Comparison of ENCODE assay signal across 8 cellular contexts in genomic region chr6:108133594-108134179, GRCh38. TPM values are rescaled to one million over a fixed set of nuclear protein-coding genes. Genes with fewer than 3 reads are reported as not detected.
DNase-seq lines count a peak whose midpoint lies in the region; ATAC-seq and TF ChIP-seq lines count a peak whose summit lies in the region.

No MANE protein-coding gene starts in this region.

- no peaks in the 10 kb centered on the region for H3K9me3 ChIP-seq in endodermal cell (ENCODE audit: control insufficient read depth, low read length)
- no peaks in the 10 kb centered on the region for H3K9me3 ChIP-seq in mesodermal cell (ENCODE audit: control insufficient read depth, low read length)
- H3K9me3 ChIP-seq in tibial artery, result no peaks in the 10 kb centered on the region

- 2 to 5% methylated on average over 9 to 36 of the region's 36 CpGs for WGBS in endodermal cell (ENCODE audit: insufficient coverage in 1 of 2, insufficient read length in 1 of 2), 2 experiments
- 1 to 6% methylated on average over 20 to 27 of the region's 36 CpGs for WGBS in mesodermal cell (ENCODE audit: insufficient coverage in 2 of 2), 2 experiments

- peaks cover 88% of the 10 kb centered on the region for H3K27me3 ChIP-seq in endodermal cell (ENCODE audit: control insufficient read depth, insufficient read depth, low read length, poor library complexity, severe bottlenecking)
- H3K27me3 ChIP-seq in tibial artery, result peaks cover 0 to 7% of the 10 kb centered on the region in 2 donors

- H3K36me3 Mint-ChIP-seq in endodermal cell (ENCODE audit: low read depth), result no peaks in the 10 kb centered on the region

- peak overlapping the region; percentile 56 for H3K9ac ChIP-seq in endodermal cell (ENCODE audit: extremely low read depth, low read length, poor library complexity, severe bottlenecking)

- H3K4me1 ChIP-seq in endodermal cell (ENCODE audit: control insufficient read depth, insufficient read depth, low read length) (peaks cover 3% of the 10 kb centered on the region), mesodermal cell (ENCODE audit: control insufficient read depth, insufficient read depth, low read length, poor library complexity, severe bottlenecking) (peaks cover 11% of the 10 kb centered on the region), tibial artery (peaks cover 0 to 11% (median 9%) of the 10 kb centered on the region in 4 donors)

- peak overlapping the region; percentile 73 for H3K27ac ChIP-seq in endodermal cell (ENCODE audit: low read depth, low read length)
- peak overlapping the region; percentile 71 for H3K27ac ChIP-seq in mesodermal cell (ENCODE audit: low read depth, low read length, severe bottlenecking)
- H3K27ac ChIP-seq in tibial artery, result peak overlapping the region; percentile 55 to 61

- no peak for ATAC-seq in HG03196 (IDR thresholded peaks at IDR 0.05; ENCODE audit: unreplicated experiment)

- H3K4me3 ChIP-seq in endodermal cell (ENCODE audit: low read length), result peak overlapping the region; percentile 78
- peak overlapping the region; percentile 20 for H3K4me3 ChIP-seq in mesodermal cell (ENCODE audit: extremely low read depth, insufficient read depth, low read length, poor library complexity, severe bottlenecking)
- peak overlapping the region; percentile 45 to 56 for H3K4me3 ChIP-seq in tibial artery

- H3K4me3 Mint-ChIP-seq in endodermal cell, result peak overlapping the region; percentile 45

- intact Hi-C loops in tibial artery (cut with DNase I; ENCODE audit: low total_unique reads), result no loop called here

- TF ChIP-seq CTCF in endodermal cell (conservative IDR thresholded peaks at IDR 0.05) (no peak), tibial artery (IDR thresholded peaks at IDR 0.05) (no peak)

- H3K36me3 ChIP-seq in endodermal cell (ENCODE audit: control insufficient read depth, insufficient read depth, low read length) (no peaks in the 10 kb centered on the region), mesodermal cell (ENCODE audit: control insufficient read depth, insufficient read depth, low read length) (no peaks in the 10 kb centered on the region), tibial artery (no peaks in the 10 kb centered on the region)

- H3K27me3 Mint-ChIP-seq in endodermal cell (ENCODE audit: insufficient read depth), result peaks cover 96% of the 10 kb centered on the region

- H3K27ac Mint-ChIP-seq in endodermal cell, result peak overlapping the region; percentile 91

- peaks cover 18% of the 10 kb centered on the region for H3K4me1 Mint-ChIP-seq in endodermal cell

- DNase-seq in ELR (ENCODE audit: low read depth) (peak; percentile 90), M059J (ENCODE audit: low read depth) (peak; percentile 95), UCSD-AML1 (lab: John Stamatoyannopoulos, UW; ENCODE audit: unreplicated experiment) (peak; percentile 31), endodermal cell (peak; percentile 97), tibial artery (peak in 1 of 2 donors; percentile 25)
- DNase-seq in activated effector memory CD4-positive, alpha-beta T cell treated with anti-CD3 and anti-CD28 coated beads, Interleukin-2, amount 50 U/mL, for 16 hours, result no peak

- H3K9me3 Mint-ChIP-seq in endodermal cell, result no peaks in the 10 kb centered on the region

RNA-seq across cellular contexts. Expression of gene NR2E1, which starts 32.1 kb away (rescaled TPM):
- 0.37 and 1.2 TPM in 2 replicates for total RNA-seq in M059J (2014; rRNA removed; shearing (Covaris generic))
- not detected for total RNA-seq in endodermal cell
- polyA plus RNA-seq in endodermal cell (2013, experiment 1 of 2), result 0.11 TPM
- 0.17 TPM for polyA plus RNA-seq in endodermal cell (2013, experiment 2 of 2)
- polyA plus RNA-seq in mesodermal cell (2013, experiment 1 of 2), result not detected
- polyA plus RNA-seq in mesodermal cell (2013, experiment 2 of 2), result not detected

RNA-seq across cellular contexts. Expression of gene OSTM1, which starts 59.1 kb away (rescaled TPM):
- 64.2 and 78.8 TPM in 2 replicates for total RNA-seq in M059J (2014; rRNA removed; shearing (Covaris generic))
- 10 to 100 TPM; 16.9 to 25.3 TPM for total RNA-seq in endodermal cell
- 22.2 TPM for polyA plus RNA-seq in endodermal cell (2013, experiment 1 of 2)
- 30.1 TPM for polyA plus RNA-seq in endodermal cell (2013, experiment 2 of 2)
- 39.7 TPM for polyA plus RNA-seq in mesodermal cell (2013, experiment 1 of 2)
- polyA plus RNA-seq in mesodermal cell (2013, experiment 2 of 2), result 32.4 TPM

Comparison
In these comparisons a context has a peak if more than half of its experiments do, and no peak if none do; other contexts are left out.
1. H3K4me3 ChIP-seq: peak in every context shown above with its lines; median percentile 78 in endodermal cell; 50 in tibial artery; 20 in mesodermal cell.